6 cellular contexts compared by ENCODE assay signal in the genomic region with DNA sequence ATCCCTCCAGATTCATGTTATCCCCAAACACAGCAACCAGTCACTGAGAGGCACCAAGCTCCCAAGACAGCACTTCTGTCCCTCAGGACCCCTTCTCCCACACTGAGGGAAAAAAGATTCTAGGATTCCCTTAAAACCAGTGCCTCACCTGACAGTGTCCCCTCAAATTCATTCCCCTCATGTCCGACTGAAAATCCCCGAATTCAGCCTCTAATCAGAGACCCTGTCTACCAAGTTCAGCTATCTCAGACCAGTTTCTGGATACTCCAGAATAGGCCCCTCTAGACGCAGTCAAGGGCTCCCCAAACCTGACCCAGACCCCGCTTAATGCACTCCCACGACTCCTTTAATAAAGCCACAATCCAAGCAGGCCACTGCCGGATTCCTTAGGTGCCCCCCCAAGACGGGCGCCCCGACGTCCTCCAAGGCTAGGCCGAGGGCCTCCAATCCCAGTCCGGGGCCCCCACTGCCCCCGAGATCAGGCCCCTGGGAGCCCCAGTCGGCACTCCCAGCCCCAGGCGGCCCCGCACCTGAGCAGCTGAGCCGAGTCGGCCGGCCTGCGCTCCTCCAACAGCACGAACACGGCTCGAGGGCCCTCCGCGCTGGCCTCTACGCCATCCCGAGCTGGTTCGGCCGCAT. TPM values are rescaled to one million over a fixed set of nuclear protein-coding genes. Genes with fewer than 3 reads are reported as not detected.
DNase-seq lines count a peak whose midpoint lies in the region; ATAC-seq and TF ChIP-seq lines count a peak whose summit lies in the region.

No MANE protein-coding gene starts in this region.

- H3K4me3 ChIP-seq in DOHH2 (ENCODE audit: low read length) = peak overlapping the region; percentile 77
- peak overlapping the region; percentile 64 for H3K4me3 ChIP-seq in NB4 (ENCODE audit: low read depth, low read length)
- H3K4me3 ChIP-seq in gastroesophageal sphincter = peak overlapping the region; percentile 84 to 100
- peak overlapping the region; percentile 68 for H3K4me3 ChIP-seq in thymus (ENCODE audit: low read length)

- no peaks in the 10 kb centered on the region for H3F3A ChIP-seq in DOHH2 (ENCODE audit: control insufficient read depth, insufficient read depth)

- H3K4me1 ChIP-seq in DOHH2 (ENCODE audit: control insufficient read depth, low read length) = peaks cover 31% of the 10 kb centered on the region
- H3K4me1 ChIP-seq in gastroesophageal sphincter = peaks cover 5 to 32% (median 9%) of the 10 kb centered on the region in 3 donors
- H3K4me1 ChIP-seq in thymus (ENCODE audit: control insufficient read depth, insufficient read depth, low read length) = no peaks in the 10 kb centered on the region

- DNase-seq in NB4 (ENCODE audit: low read depth) (no peak), DMS79 treated with DMSO at 0.1 percent for 48 hours (lab: John Stamatoyannopoulos, UW) (no peak), DMS 273 treated with DMSO at 0.1 percent for 48 hours (lab: John Stamatoyannopoulos, UW) (no peak)

- H3K36me3 ChIP-seq in DOHH2 (ENCODE audit: control insufficient read depth, low read length) (peaks cover 17% of the 10 kb centered on the region), gastroesophageal sphincter (peaks cover 0 to 19% of the 10 kb centered on the region in 2 donors), thymus (ENCODE audit: control insufficient read depth, insufficient read depth) (peaks cover 12% of the 10 kb centered on the region)

- ATAC-seq in gastroesophageal sphincter = no peak

- TF ChIP-seq CTCF in DOHH2 (IDR thresholded peaks at IDR 0.05; ENCODE audit: low read depth, low read length, poor library complexity, severe bottlenecking) (no peak), NB4 (IDR thresholded peaks at IDR 0.05; ENCODE audit: low read depth, low read length) (no peak), gastroesophageal sphincter (IDR thresholded peaks at IDR 0.05) (no peak)

- H3K4me2 ChIP-seq in DOHH2 (ENCODE audit: low read length) = peak overlapping the region; percentile 85

- H3K27me3 ChIP-seq in DOHH2 (ENCODE audit: control insufficient read depth, low read length) (no peaks in the 10 kb centered on the region), gastroesophageal sphincter (no peaks in the 10 kb centered on the region), thymus (ENCODE audit: control insufficient read depth, insufficient read depth) (no peaks in the 10 kb centered on the region)

- no peak for TF ChIP-seq POLR2A in NB4 (IDR thresholded peaks at IDR 0.05; ENCODE audit: extremely low read depth, insufficient read length)
- no peak for TF ChIP-seq POLR2A in gastroesophageal sphincter (IDR thresholded peaks at IDR 0.05)

- peaks cover 14% of the 10 kb centered on the region for H3K79me2 ChIP-seq in DOHH2 (ENCODE audit: control insufficient read depth, low read length)

- H3K27ac ChIP-seq in DOHH2 (ENCODE audit: low read depth, low read length) (peak overlapping the region; percentile 26; the same call in 1 of the 2 replicates), gastroesophageal sphincter (peak overlapping the region; percentile 97 to 100 (median 98)), thymus (ENCODE audit: low read depth) (peak overlapping the region; percentile 87)

- H3K9me3 ChIP-seq in DOHH2 (ENCODE audit: control insufficient read depth, insufficient read depth, low read length) (no peaks in the 10 kb centered on the region), gastroesophageal sphincter (no peaks in the 10 kb centered on the region), thymus (ENCODE audit: control insufficient read depth) (no peaks in the 10 kb centered on the region)

- H3K9me2 ChIP-seq in DOHH2 (replicated peaks; ENCODE audit: control insufficient read depth, low read length) = no peaks in the 10 kb centered on the region

- no peak for TF ChIP-seq EP300 in gastroesophageal sphincter (IDR thresholded peaks at IDR 0.05)

- H4K20me1 ChIP-seq in DOHH2 (ENCODE audit: control insufficient read depth, insufficient read depth, low read depth, low read length) = no peaks in the 10 kb centered on the region

- WGBS in gastroesophageal sphincter (ENCODE audit: low coverage in 1 of 2), 2 donors = 67% methylated on average over 1 of the region's 29 CpGs; no CpG with 5 or more reads in 1 of the 2 donors
- 2% methylated on average over 29 of the region's 29 CpGs for WGBS in thymus

RNA-seq across cellular contexts. Expression of gene TFE3, which starts 0.5 kb away (rescaled TPM):
- 100 to 1,000 TPM in 3 of 4 donors, 10 to 100 TPM in 1; 85.8 to 165 (median 107) TPM for total RNA-seq in gastroesophageal sphincter
- polyA plus RNA-seq in thymus = 27.1 TPM

RNA-seq across cellular contexts. Expression of gene CCDC120, which starts 16.1 kb away (rescaled TPM):
- total RNA-seq in gastroesophageal sphincter = 1 to 10 TPM; 1.1 to 4.7 (median 2.5) TPM
- polyA plus RNA-seq in thymus = 4.4 TPM

RNA-seq across cellular contexts. Expression of gene PRAF2, which starts 31.1 kb away (rescaled TPM):
- total RNA-seq in gastroesophageal sphincter = 10 to 100 TPM in 3 of 4 donors, 1 to 10 TPM in 1; 9.6 to 20.9 (median 17.2) TPM
- 24.6 TPM for polyA plus RNA-seq in thymus

RNA-seq across cellular contexts. Expression of gene WDR45, which starts 37.0 kb away (rescaled TPM):
- total RNA-seq in gastroesophageal sphincter = 100 to 1,000 TPM in 1 of 4 donors, 10 to 100 TPM in 3; 60.8 to 101 (median 80.9) TPM
- polyA plus RNA-seq in thymus = 103 TPM

RNA-seq across cellular contexts. Expression of gene GRIPAP1, which starts 40.6 kb away (rescaled TPM):
- 10 to 100 TPM; 28.1 to 62.6 (median 33.9) TPM for total RNA-seq in gastroesophageal sphincter
- polyA plus RNA-seq in thymus = 37.0 TPM

Comparison
In these comparisons a context has a peak if more than half of its experiments do, and no peak if none do; other contexts are left out.
1. H3K27ac ChIP-seq: peak in every context shown above with its lines; median percentile 98 in gastroesophageal sphincter; 87 in thymus; 26 in DOHH2.